In genomic region chr14:37939442-37940028, GRCh38 we compare ENCODE assay signal across 1 cellular context.
TF ChIP-seq lines count a peak whose summit lies in the region.

No MANE protein-coding gene starts in this region.

TF ChIP-seq in HepG2, 621 proteins besides CTCF, POLR2A, EP300 and RAD21 (continued from another document and continues in another):
- no peak for TF ChIP-seq KDM4B (CRISPR knock-in tag; IDR thresholded peaks at IDR 0.05)
- no peak for TF ChIP-seq PTBP1 (IDR thresholded peaks at IDR 0.05; ENCODE audit: low read depth, low read length, poor library complexity, severe bottlenecking)
- TF ChIP-seq PCBP2 (optimal IDR thresholded peaks at IDR 0.05; ENCODE audit: low read depth, low read length, poor library complexity, severe bottlenecking): no peak
- TF ChIP-seq ZNF891 (CRISPR knock-in tag; IDR thresholded peaks at IDR 0.05): no peak
- no peak for TF ChIP-seq ZBTB43 (CRISPR knock-in tag; conservative IDR thresholded peaks at IDR 0.05)
- TF ChIP-seq ZNF414 (CRISPR knock-in tag; IDR thresholded peaks at IDR 0.05): 0 out of 2 replicates have a peak, but pooled peaks have one; percentile 23
- TF ChIP-seq JUND (CRISPR knock-in tag; IDR thresholded peaks at IDR 0.05): no peak
- no peak for TF ChIP-seq ZMAT5 (CRISPR knock-in tag; IDR thresholded peaks at IDR 0.05; ENCODE audit: borderline replicate concordance, low read depth)
- TF ChIP-seq FLYWCH1 (CRISPR knock-in tag; IDR thresholded peaks at IDR 0.05): no peak
- peak; percentile 57; the same call in 1 of the 2 replicates for TF ChIP-seq ZMYM4 (CRISPR knock-in tag; IDR thresholded peaks at IDR 0.05)
- TF ChIP-seq ZNF337 (CRISPR knock-in tag; IDR thresholded peaks at IDR 0.05; ENCODE audit: borderline replicate concordance, low read depth): no peak
- no peak for TF ChIP-seq ZNF784 (CRISPR knock-in tag; IDR thresholded peaks at IDR 0.05; ENCODE audit: borderline replicate concordance)
- TF ChIP-seq RARG (CRISPR knock-in tag; IDR thresholded peaks at IDR 0.05; ENCODE audit: low read depth): no peak
- TF ChIP-seq ELF3 (CRISPR knock-in tag; IDR thresholded peaks at IDR 0.05): no peak
- TF ChIP-seq NFE2 (CRISPR knock-in tag; IDR thresholded peaks at IDR 0.05): no peak
- TF ChIP-seq ZNF839 (CRISPR knock-in tag; IDR thresholded peaks at IDR 0.05; ENCODE audit: borderline replicate concordance): no peak
- no peak for TF ChIP-seq IRX3 (CRISPR knock-in tag; IDR thresholded peaks at IDR 0.05; ENCODE audit: borderline replicate concordance, low read depth)
- TF ChIP-seq, protein P1, sequence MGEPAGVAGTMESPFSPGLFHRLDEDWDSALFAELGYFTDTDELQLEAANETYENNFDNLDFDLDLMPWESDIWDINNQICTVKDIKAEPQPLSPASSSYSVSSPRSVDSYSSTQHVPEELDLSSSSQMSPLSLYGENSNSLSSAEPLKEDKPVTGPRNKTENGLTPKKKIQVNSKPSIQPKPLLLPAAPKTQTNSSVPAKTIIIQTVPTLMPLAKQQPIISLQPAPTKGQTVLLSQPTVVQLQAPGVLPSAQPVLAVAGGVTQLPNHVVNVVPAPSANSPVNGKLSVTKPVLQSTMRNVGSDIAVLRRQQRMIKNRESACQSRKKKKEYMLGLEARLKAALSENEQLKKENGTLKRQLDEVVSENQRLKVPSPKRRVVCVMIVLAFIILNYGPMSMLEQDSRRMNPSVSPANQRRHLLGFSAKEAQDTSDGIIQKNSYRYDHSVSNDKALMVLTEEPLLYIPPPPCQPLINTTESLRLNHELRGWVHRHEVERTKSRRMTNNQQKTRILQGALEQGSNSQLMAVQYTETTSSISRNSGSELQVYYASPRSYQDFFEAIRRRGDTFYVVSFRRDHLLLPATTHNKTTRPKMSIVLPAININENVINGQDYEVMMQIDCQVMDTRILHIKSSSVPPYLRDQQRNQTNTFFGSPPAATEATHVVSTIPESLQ (CRISPR knock-in tag; conservative IDR thresholded peaks at IDR 0.05): no peak
- no peak for TF ChIP-seq ZSCAN30 (CRISPR knock-in tag; IDR thresholded peaks at IDR 0.05)
- no peak for TF ChIP-seq ZBTB38 (CRISPR knock-in tag; IDR thresholded peaks at IDR 0.05)
- TF ChIP-seq ZNF616 (CRISPR knock-in tag; IDR thresholded peaks at IDR 0.05; ENCODE audit: low read depth): no peak
- TF ChIP-seq E2F2 (CRISPR knock-in tag; IDR thresholded peaks at IDR 0.05; ENCODE audit: borderline replicate concordance): no peak
- no peak for TF ChIP-seq SRSF4 (IDR thresholded peaks at IDR 0.05; ENCODE audit: low read depth, low read length, poor library complexity, severe bottlenecking)
- no peak for TF ChIP-seq ZNF766 (CRISPR knock-in tag; IDR thresholded peaks at IDR 0.05; ENCODE audit: borderline replicate concordance)
- TF ChIP-seq SIN3B (IDR thresholded peaks at IDR 0.05; ENCODE audit: low read length): no peak
- TF ChIP-seq PHF20 (CRISPR knock-in tag; IDR thresholded peaks at IDR 0.05): 0 out of 2 replicates have a peak, but pooled peaks have one; percentile 30
- TF ChIP-seq SRSF9 (IDR thresholded peaks at IDR 0.05; ENCODE audit: borderline replicate concordance, insufficient read depth, low read depth, low read length, poor library complexity, severe bottlenecking): no peak
- no peak; the same call in 1 of the 2 replicates for TF ChIP-seq ZBTB49 (CRISPR knock-in tag; IDR thresholded peaks at IDR 0.05; ENCODE audit: borderline replicate concordance)
- TF ChIP-seq RFX3 (CRISPR knock-in tag; IDR thresholded peaks at IDR 0.05): no peak
- no peak for TF ChIP-seq CEBPB (IDR thresholded peaks at IDR 0.05; ENCODE audit: borderline replicate concordance, low read depth, low read length)
- no peak for TF ChIP-seq RNF219 (CRISPR knock-in tag; IDR thresholded peaks at IDR 0.05)
- TF ChIP-seq PAXIP1 (CRISPR knock-in tag; conservative IDR thresholded peaks at IDR 0.05): 0 out of 2 replicates have a peak, but pooled peaks have one; percentile 24
- TF ChIP-seq TRIM22 (IDR thresholded peaks at IDR 0.05): no peak
- TF ChIP-seq JUN (CRISPR knock-in tag; IDR thresholded peaks at IDR 0.05): no peak
- no peak for TF ChIP-seq HBP1 (CRISPR knock-in tag; IDR thresholded peaks at IDR 0.05; ENCODE audit: low read depth)
- TF ChIP-seq, protein P2, sequence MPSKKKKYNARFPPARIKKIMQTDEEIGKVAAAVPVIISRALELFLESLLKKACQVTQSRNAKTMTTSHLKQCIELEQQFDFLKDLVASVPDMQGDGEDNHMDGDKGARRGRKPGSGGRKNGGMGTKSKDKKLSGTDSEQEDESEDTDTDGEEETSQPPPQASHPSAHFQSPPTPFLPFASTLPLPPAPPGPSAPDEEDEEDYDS (CRISPR knock-in tag; IDR thresholded peaks at IDR 0.05): no peak
- TF ChIP-seq RBM39 (IDR thresholded peaks at IDR 0.05; ENCODE audit: low read depth, low read length, poor library complexity, severe bottlenecking): no peak
- TF ChIP-seq ARNTL (CRISPR knock-in tag; IDR thresholded peaks at IDR 0.05): no peak
- no peak for TF ChIP-seq ZBTB33 (CRISPR knock-in tag; IDR thresholded peaks at IDR 0.05)
